In genomic region chr6:146123611-146124010, GRCh38 we compare ENCODE assay signal across 6 cellular contexts.
"Had no signal": no experiment of that assay in that cellular context is flagged by ENCODE, and none has a peak within 500 bp of the region (broad histone marks: within the 10 kb centered on the region; RNA-seq: fewer than 3 reads in every experiment).

No MANE protein-coding gene starts in this region.

- DNase-seq: GM23248, GOT3, H7, IMR-90 had no signal

- ATAC-seq: HCT116, K562 had no signal
